Comparison of ENCODE assay signal across 8 cellular contexts in the genomic region with DNA sequence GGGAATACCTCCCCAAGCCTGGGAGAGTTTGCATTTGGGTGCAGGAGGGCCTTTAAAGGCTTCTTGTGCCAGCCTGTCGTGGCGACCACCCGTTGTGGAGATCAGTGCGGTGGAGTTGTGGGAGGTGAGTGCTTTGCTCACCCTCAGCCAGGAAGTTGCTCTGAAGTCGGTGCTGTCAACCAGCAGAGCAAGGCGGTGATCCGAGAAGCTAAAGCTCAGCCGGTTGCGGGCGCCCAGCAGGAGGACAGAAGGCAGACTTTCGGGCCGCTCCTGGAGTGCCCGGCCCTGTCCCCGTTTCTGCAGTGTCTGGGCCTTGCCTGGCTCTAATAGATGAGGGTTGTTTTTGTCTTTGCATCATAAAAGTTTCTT. TPM values are rescaled to one million over a fixed set of nuclear protein-coding genes. Genes with fewer than 3 reads are reported as not detected.
DNase-seq lines count a peak whose midpoint lies in the region; ATAC-seq, FAIRE-seq and TF ChIP-seq lines count a peak whose summit lies in the region.

No MANE protein-coding gene starts in this region.

- no peak for TF ChIP-seq POLR2A in tibial nerve (IDR thresholded peaks at IDR 0.05)

- H3K27ac ChIP-seq in HUES6 (ENCODE audit: low read depth, low read length) (no peak overlapping the region), tibial nerve (peak overlapping the region in 3 of 4 donors; percentile 69 to 100 (median 79))

- DNase-seq in AG04449 (ENCODE audit: low read depth, low spot score): no peak
- DNase-seq in activated naive CD8-positive, alpha-beta T cell treated with anti-CD3 and anti-CD28 coated beads, Interleukin-2, amount 50 U/mL, for 24 hours: peak; percentile 35
- DNase-seq in left kidney (ENCODE audit: low read depth, low spot score): peak; percentile 57
- DNase-seq in tibial nerve (ENCODE audit: low spot score in 2 of 2): no peak
- DNase-seq in putamen (ENCODE audit: low spot score): no peak
- DNase-seq in anterior cingulate cortex (lab: John Stamatoyannopoulos, UW): no peak
- no peak for DNase-seq in frontal cortex (ENCODE audit: low spot score in 2 of 2)

- peaks cover 23% of the 10 kb centered on the region for H3K36me3 Mint-ChIP-seq in activated naive CD8-positive, alpha-beta T cell treated with anti-CD3 and anti-CD28 coated beads, Interleukin-2, amount 50 U/mL, for 24 hours (ENCODE audit: low read depth)

- no peaks in the 10 kb centered on the region for H3K9me3 ChIP-seq in HUES6 (ENCODE audit: control insufficient read depth, insufficient read depth, low read depth, low read length)
- H3K9me3 ChIP-seq in tibial nerve: no peaks in the 10 kb centered on the region

- H3K4me3 ChIP-seq in AG04449 (ENCODE audit: low read depth, low read length) (peak overlapping the region; percentile 76), HUES6 (ENCODE audit: low read depth, low read length) (peak overlapping the region; percentile 98), tibial nerve (peak overlapping the region; percentile 44 to 78 (median 65))

- peak overlapping the region; percentile 98 for H3K27ac Mint-ChIP-seq in activated naive CD8-positive, alpha-beta T cell treated with anti-CD3 and anti-CD28 coated beads, Interleukin-2, amount 50 U/mL, for 24 hours

- POLR2A ChIA-PET in AG04449 (lab: Yijun Ruan, JAX): no interaction called here

- H3K27me3 ChIP-seq in HUES6 (ENCODE audit: control insufficient read depth, insufficient read depth, low read length) (no peaks in the 10 kb centered on the region), tibial nerve (no peaks in the 10 kb centered on the region)

- FAIRE-seq in frontal cortex (lab: Jason Lieb, UNC): no peak

- TF ChIP-seq CTCF in AG04449 (IDR thresholded peaks at IDR 0.05; ENCODE audit: insufficient read depth, low read length, missing control alignments) (no peak), tibial nerve (IDR thresholded peaks at IDR 0.05) (no peak)

- H3K4me1 Mint-ChIP-seq in activated naive CD8-positive, alpha-beta T cell treated with anti-CD3 and anti-CD28 coated beads, Interleukin-2, amount 50 U/mL, for 24 hours: peaks cover 51% of the 10 kb centered on the region

- no peaks in the 10 kb centered on the region for H3K27me3 Mint-ChIP-seq in activated naive CD8-positive, alpha-beta T cell treated with anti-CD3 and anti-CD28 coated beads, Interleukin-2, amount 50 U/mL, for 24 hours

- H3K9ac ChIP-seq in HUES6 (ENCODE audit: low read length): peak overlapping the region; percentile 84

- peak overlapping the region; percentile 99 for H3K4me3 Mint-ChIP-seq in activated naive CD8-positive, alpha-beta T cell treated with anti-CD3 and anti-CD28 coated beads, Interleukin-2, amount 50 U/mL, for 24 hours

- CTCF ChIA-PET in AG04449 (lab: Yijun Ruan, JAX): interaction anchor here (7.3 kb wide), 1 partner anchor 10 kb away, joined by 30 read pairs; no protein-coding TSS in a partner anchor

- WGBS in tibial nerve, 2 donors: 2 to 4% methylated on average over 14 of the region's 14 CpGs

- H3K36me3 ChIP-seq in HUES6 (ENCODE audit: control insufficient read depth, insufficient read depth, low read length) (peaks cover 36% of the 10 kb centered on the region), tibial nerve (peaks cover 0 to 26% (median 2%) of the 10 kb centered on the region in 3 donors)

- H3K4me1 ChIP-seq in HUES6 (ENCODE audit: control insufficient read depth, insufficient read depth, low read length): peaks cover 12% of the 10 kb centered on the region
- peaks cover 5 to 58% (median 27%) of the 10 kb centered on the region in 4 donors for H3K4me1 ChIP-seq in tibial nerve

- no peaks in the 10 kb centered on the region for H3K9me3 Mint-ChIP-seq in activated naive CD8-positive, alpha-beta T cell treated with anti-CD3 and anti-CD28 coated beads, Interleukin-2, amount 50 U/mL, for 24 hours

- no peak for ATAC-seq in activated naive CD8-positive, alpha-beta T cell treated with anti-CD3 and anti-CD28 coated beads, Interleukin-2, amount 50 U/mL, for 24 hours

- TF ChIP-seq EP300 in tibial nerve (IDR thresholded peaks at IDR 0.05): no peak

RNA-seq across cellular contexts. Expression of a gene that starts 1.4 kb away (rescaled TPM):
- total RNA-seq in tibial nerve (100 to 1,000 TPM in 3 of 4 donors, 10 to 100 TPM in 1; 87.3 to 161 (median 111) TPM), frontal cortex (48.5 TPM)

RNA-seq across cellular contexts. Expression of a gene that starts 22.6 kb away (rescaled TPM):
- total RNA-seq in tibial nerve (1 to 10 TPM in 3 of 4 donors, under 1 TPM in 1; 0.66 to 2.7 (median 2.3) TPM), frontal cortex (11.4 TPM)

RNA-seq across cellular contexts. Expression of a gene that starts 40.9 kb away (rescaled TPM):
- 100 to 1,000 TPM in 3 of 4 donors, 10 to 100 TPM in 1; 72.2 to 122 (median 108) TPM for total RNA-seq in tibial nerve
- 39.5 TPM for total RNA-seq in frontal cortex

RNA-seq across cellular contexts. Expression of a gene that starts 40.9 kb away (rescaled TPM):
- 100 to 1,000 TPM in 1 of 4 donors, 10 to 100 TPM in 3; 51.1 to 117 (median 71.6) TPM for total RNA-seq in tibial nerve
- total RNA-seq in frontal cortex: 17.9 TPM

RNA-seq across cellular contexts. Expression of a gene that starts 54.9 kb away (rescaled TPM):
- total RNA-seq in tibial nerve (10 to 100 TPM in 1 of 4 donors, 1 to 10 TPM in 2, not detected in 1; 2.7 to 14.0 (median 6.3) TPM), frontal cortex (not detected)

Comparison
In these comparisons a context has a peak if more than half of its experiments do, and no peak if none do; other contexts are left out.
1. DNase-seq: peak in activated naive CD8-positive, alpha-beta T cell treated with anti-CD3 and anti-CD28 coated beads, Interleukin-2, amount 50 U/mL, for 24 hours (single experiment) and left kidney (single experiment); none in AG04449 (single experiment), tibial nerve (0 of 2), putamen (single experiment), anterior cingulate cortex (0 of 58) and frontal cortex (0 of 2).
2. Peak in every context shown above with its lines, with median percentiles within 50 percentile points of each other: H3K4me3 ChIP-seq.